In the genomic region with DNA sequence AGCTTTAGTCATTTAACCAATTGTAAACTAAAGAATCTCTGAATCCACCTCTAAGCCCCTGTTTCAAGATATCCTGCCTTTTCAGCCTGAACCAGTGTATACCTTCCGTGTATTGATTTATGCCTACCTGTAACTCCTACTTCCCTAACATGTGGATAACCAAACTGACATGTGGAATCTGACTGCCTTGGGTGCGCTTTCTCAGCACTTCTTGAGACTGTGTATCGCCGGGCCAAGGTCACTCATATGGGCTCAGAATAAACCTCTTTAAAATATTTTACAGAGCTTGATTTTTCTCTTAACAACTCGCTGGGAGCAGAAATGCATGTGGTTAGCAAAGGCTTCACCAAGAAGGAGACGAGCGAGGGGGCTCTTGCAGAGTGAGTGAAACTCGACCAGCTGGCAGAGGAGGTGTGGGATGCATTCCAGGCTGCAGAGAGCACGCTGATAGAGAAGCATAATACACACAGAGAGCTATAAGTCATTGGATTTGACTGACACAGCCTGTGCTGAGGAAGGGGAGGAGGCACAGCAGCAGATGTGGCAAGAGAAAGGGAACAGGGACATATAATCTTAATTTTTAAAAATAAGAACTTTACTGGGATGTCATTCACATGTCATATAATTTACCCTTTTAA, we compare ENCODE assay signal across 24 cellular contexts.
DNase-seq lines count a peak whose midpoint lies in the region; ATAC-seq and TF ChIP-seq lines count a peak whose summit lies in the region.
"Had no signal": no experiment of that assay in that cellular context is flagged by ENCODE, and none has a peak within 500 bp of the region (broad histone marks: within the 10 kb centered on the region; RNA-seq: fewer than 3 reads in every experiment).

No MANE protein-coding gene starts in this region.

- peak; percentile 49 to 56 for DNase-seq in cardiac muscle cell (ENCODE audit: low read depth in 1 of 2, low spot score in 1 of 2)
- no peak for DNase-seq in left ventricle myocardium inferior
- peak; percentile 13 for DNase-seq in adipocyte (ENCODE audit: low read depth)
- DNase-seq in fibroblast of pulmonary artery (ENCODE audit: low read depth) = peak; percentile 23
- DNase-seq in neuronal stem cell (ENCODE audit: low spot score) = no peak
- DNase-seq in NCI-H1930 (lab: John Stamatoyannopoulos, UW) = no peak
- DNase-seq in NCI-H510A (lab: John Stamatoyannopoulos, UW) = no peak
- no peak for DNase-seq in activated T-cell treated with anti-CD3 and anti-CD28 coated beads, Interleukin-2, amount 50 U/mL, for 72 hours
- DNase-seq: activated CD4-positive, alpha-beta T cell treated with anti-CD3 and anti-CD28 coated beads for 4 hours; DMS153; foreskin keratinocyte; GDM1; kidney; naive thymus-derived CD4-positive, alpha-beta T cell; stimulated activated CD4-positive, alpha-beta T cell treated with anti-CD3 and anti-CD28 coated beads, Interleukin-1b, Interleukin-23, amount 100 ng/mL, for 48 hours had no signal

- no peak overlapping the region for H3K18ac ChIP-seq in neuronal stem cell (ENCODE audit: low read length)

- H3K23ac ChIP-seq in neuronal stem cell (ENCODE audit: low read depth, low read length, poor library complexity) = no peak overlapping the region

- no peaks in the 10 kb centered on the region for H3K79me1 ChIP-seq in neuronal stem cell (ENCODE audit: low read depth, low read length)

- no peak overlapping the region for H3K27ac Mint-ChIP-seq in activated T-cell treated with anti-CD3 and anti-CD28 coated beads, Interleukin-2, amount 50 U/mL, for 72 hours
- H3K27ac Mint-ChIP-seq: activated naive CD8-positive, alpha-beta T cell; activated T-helper 1 cell treated with anti-CD3 and anti-CD28 coated beads, Interleukin-12 subunit alpha, Interleukin-12 subunit beta, Interleukin-2, Interleukin-4 antibody, amounts not matched to agents 30 ng/mL and 10 ng/mL and 1 ng/mL, durations not matched to agents 14 hours and 24 hours and 36 hours; dendritic cell treated with granulocyte-macrophage colony-stimulating factor and Interleukin-4, amounts not matched to agents 40 ng/mL and 50 ng/mL, for 4 days; memory B cell; naive thymus-derived CD4-positive, alpha-beta T cell; stimulated activated memory B cell treated with anti-CD40 and anti-IgM and Interleukin-4, amounts not matched to agents 10 μg/mL and 1 μg/mL and 100 μg/mL, for 72 hours had no signal

- H3K36me3 ChIP-seq in cardiac muscle cell = no peaks in the 10 kb centered on the region
- no peaks in the 10 kb centered on the region for H3K36me3 ChIP-seq in left ventricle myocardium inferior
- no peaks in the 10 kb centered on the region for H3K36me3 ChIP-seq in adipocyte (ENCODE audit: control insufficient read depth, insufficient read depth, low read length, severe bottlenecking)
- H3K36me3 ChIP-seq in neuronal stem cell (replicated peaks in 1 of 2; ENCODE audit: control insufficient read depth in 2 of 2, insufficient read depth in 2 of 2, low read length in 2 of 2) = no peaks in the 10 kb centered on the region
- H3K36me3 ChIP-seq: vagina had no signal

- no peak for ATAC-seq in activated T-cell treated with anti-CD3 and anti-CD28 coated beads, Interleukin-2, amount 50 U/mL, for 72 hours (replicated peaks in 1 of 2)
- ATAC-seq: foreskin keratinocyte; naive thymus-derived CD4-positive, alpha-beta T cell; stimulated activated memory B cell treated with anti-CD40 and anti-IgM and Interleukin-4, amounts not matched to agents 10 μg/mL and 1 μg/mL and 100 μg/mL, for 72 hours had no signal

- no peak overlapping the region for H2AK5ac ChIP-seq in neuronal stem cell (ENCODE audit: low read depth, low read length)

- intact Hi-C loops in left ventricle myocardium inferior (cut with micrococcal nuclease) = no loop called here

- no peak overlapping the region for H2BK5ac ChIP-seq in neuronal stem cell (ENCODE audit: low read length)

- H3K14ac ChIP-seq in neuronal stem cell (ENCODE audit: low read length) = no peak overlapping the region

- no peak overlapping the region for H4K91ac ChIP-seq in neuronal stem cell (ENCODE audit: low read depth, low read length, poor library complexity)

- no peak overlapping the region for H2BK15ac ChIP-seq in neuronal stem cell (ENCODE audit: low read length)

- no peak overlapping the region for H3K4me2 ChIP-seq in neuronal stem cell (ENCODE audit: insufficient read depth, low read length, poor library complexity, severe bottlenecking)

- H3K27me3 ChIP-seq in cardiac muscle cell = no peaks in the 10 kb centered on the region
- H3K27me3 ChIP-seq in left ventricle myocardium inferior (ENCODE audit: low read depth) = no peaks in the 10 kb centered on the region
- H3K27me3 ChIP-seq in adipocyte (replicated peaks; ENCODE audit: control insufficient read depth, insufficient read depth, low read length) = no peaks in the 10 kb centered on the region
- no peaks in the 10 kb centered on the region for H3K27me3 ChIP-seq in neuronal stem cell (ENCODE audit: control insufficient read depth in 3 of 3, insufficient read depth in 3 of 3, low read depth in 1 of 3, low read length in 3 of 3)
- H3K27me3 ChIP-seq: foreskin keratinocyte, vagina had no signal

- H3K9ac ChIP-seq in adipocyte (ENCODE audit: low read length) = no peak overlapping the region
- H3K9ac ChIP-seq in neuronal stem cell (ENCODE audit: low read depth, low read length, poor library complexity) = no peak overlapping the region
- H3K9ac ChIP-seq: parathyroid adenoma had no signal

- H3K27ac ChIP-seq in cardiac muscle cell (no peak overlapping the region), left ventricle myocardium inferior (replicated peaks) (no peak overlapping the region), neuronal stem cell (replicated peaks; ENCODE audit: low read length) (no peak overlapping the region)
- H3K27ac ChIP-seq: C4-2B, foreskin keratinocyte, parathyroid adenoma, RWPE1, vagina had no signal

- H3K4me3 ChIP-seq in cardiac muscle cell (no peak overlapping the region), left ventricle myocardium inferior (no peak overlapping the region), adipocyte (ENCODE audit: low read length) (no peak overlapping the region), fibroblast of pulmonary artery (replicated peaks; ENCODE audit: low read depth, low read length) (no peak overlapping the region), neuronal stem cell (ENCODE audit: low read length in 2 of 2) (no peak overlapping the region)
- H3K4me3 ChIP-seq: vagina had no signal

- no CpG with 5 or more reads among the region's 9 CpGs for WGBS in neuronal stem cell (ENCODE audit: extremely low coverage in 2 of 2, insufficient read length in 2 of 2, insufficient replicate concordance in 1 of 2), 2 donors

- H2BK120ac ChIP-seq in neuronal stem cell (ENCODE audit: low read depth, low read length) = no peak overlapping the region

- no peak overlapping the region for H3K4ac ChIP-seq in neuronal stem cell (ENCODE audit: low read length)

- no peaks in the 10 kb centered on the region for H3K4me1 Mint-ChIP-seq in activated T-cell treated with anti-CD3 and anti-CD28 coated beads, Interleukin-2, amount 50 U/mL, for 72 hours (ENCODE audit: low read depth)
- H3K4me1 Mint-ChIP-seq: memory B cell; naive thymus-derived CD4-positive, alpha-beta T cell; stimulated activated memory B cell treated with anti-CD40 and anti-IgM and Interleukin-4, amounts not matched to agents 10 μg/mL and 1 μg/mL and 100 μg/mL, for 72 hours had no signal

- H3K27me3 Mint-ChIP-seq in activated T-cell treated with anti-CD3 and anti-CD28 coated beads, Interleukin-2, amount 50 U/mL, for 72 hours (ENCODE audit: low read depth) = no peaks in the 10 kb centered on the region
- H3K27me3 Mint-ChIP-seq: dendritic cell treated with granulocyte-macrophage colony-stimulating factor and Interleukin-4, amounts not matched to agents 40 ng/mL and 50 ng/mL, for 4 days; stimulated activated memory B cell treated with anti-CD40 and anti-IgM and Interleukin-4, amounts not matched to agents 10 μg/mL and 1 μg/mL and 100 μg/mL, for 72 hours had no signal

- no peak overlapping the region for H2BK12ac ChIP-seq in neuronal stem cell (ENCODE audit: low read length)

- H3K9me3 ChIP-seq in cardiac muscle cell (ENCODE audit: low read depth) (no peaks in the 10 kb centered on the region), left ventricle myocardium inferior (replicated peaks) (peaks cover 6% of the 10 kb centered on the region), adipocyte (ENCODE audit: control insufficient read depth, low read length) (peaks cover under 1% of the 10 kb centered on the region), neuronal stem cell (replicated peaks in 1 of 2; ENCODE audit: control insufficient read depth in 2 of 2, insufficient read depth in 1 of 2, low read depth in 1 of 2, low read length in 2 of 2) (peaks cover 0 to 4% of the 10 kb centered on the region in 2 donors)
- H3K9me3 ChIP-seq: vagina had no signal

- H3K4me1 ChIP-seq in cardiac muscle cell (ENCODE audit: low read depth) (no peaks in the 10 kb centered on the region), left ventricle myocardium inferior (peaks cover 12% of the 10 kb centered on the region), adipocyte (ENCODE audit: control insufficient read depth, insufficient read depth, low read length) (peaks cover 4% of the 10 kb centered on the region), neuronal stem cell (ENCODE audit: control insufficient read depth in 2 of 2, insufficient read depth in 1 of 2, low read depth in 1 of 2, low read length in 2 of 2) (peaks cover 0 to 2% of the 10 kb centered on the region in 2 donors)
- H3K4me1 ChIP-seq: foreskin keratinocyte, parathyroid adenoma, vagina had no signal

- no peak for TF ChIP-seq CTCF in cardiac muscle cell (IDR thresholded peaks at IDR 0.05; ENCODE audit: low read depth, low read length)
- TF ChIP-seq CTCF in left ventricle myocardium inferior (IDR thresholded peaks at IDR 0.05; ENCODE audit: borderline replicate concordance) = no peak
- no peak for TF ChIP-seq CTCF in fibroblast of pulmonary artery (IDR thresholded peaks at IDR 0.05; ENCODE audit: low read length, missing control alignments)

- H3K4me3 Mint-ChIP-seq in activated T-cell treated with anti-CD3 and anti-CD28 coated beads, Interleukin-2, amount 50 U/mL, for 72 hours = no peak overlapping the region
- H3K4me3 Mint-ChIP-seq: activated naive CD8-positive, alpha-beta T cell; activated T-helper 1 cell treated with anti-CD3 and anti-CD28 coated beads, Interleukin-12 subunit alpha, Interleukin-12 subunit beta, Interleukin-2, Interleukin-4 antibody, amounts not matched to agents 30 ng/mL and 10 ng/mL and 1 ng/mL, durations not matched to agents 14 hours and 24 hours and 36 hours; dendritic cell treated with granulocyte-macrophage colony-stimulating factor and Interleukin-4, amounts not matched to agents 40 ng/mL and 50 ng/mL, for 4 days; memory B cell; naive thymus-derived CD4-positive, alpha-beta T cell; stimulated activated memory B cell treated with anti-CD40 and anti-IgM and Interleukin-4, amounts not matched to agents 10 μg/mL and 1 μg/mL and 100 μg/mL, for 72 hours had no signal

- H3K9me3 Mint-ChIP-seq in activated T-cell treated with anti-CD3 and anti-CD28 coated beads, Interleukin-2, amount 50 U/mL, for 72 hours = peaks cover 9 to 14% of the 10 kb centered on the region in 2 donors

- no peak overlapping the region for H2AFZ ChIP-seq in neuronal stem cell (ENCODE audit: low read length)
- H2AFZ ChIP-seq: parathyroid adenoma had no signal

- no peak overlapping the region for H4K8ac ChIP-seq in neuronal stem cell (ENCODE audit: low read depth, low read length)

- H3K36me3 Mint-ChIP-seq in activated T-cell treated with anti-CD3 and anti-CD28 coated beads, Interleukin-2, amount 50 U/mL, for 72 hours (ENCODE audit: insufficient read depth in 2 of 2) = no peaks in the 10 kb centered on the region
- H3K36me3 Mint-ChIP-seq: memory B cell; naive thymus-derived CD4-positive, alpha-beta T cell; stimulated activated memory B cell treated with anti-CD40 and anti-IgM and Interleukin-4, amounts not matched to agents 10 μg/mL and 1 μg/mL and 100 μg/mL, for 72 hours had no signal

Comparison
In these comparisons a context has a peak if more than half of its experiments do, and no peak if none do; other contexts are left out.
1. DNase-seq: peak in cardiac muscle cell (2 of 2), adipocyte (single experiment) and fibroblast of pulmonary artery (single experiment); none in left ventricle myocardium inferior (single experiment), neuronal stem cell (single experiment), NCI-H1930 (0 of 2), NCI-H510A (single experiment) and activated T-cell treated with anti-CD3 and anti-CD28 coated beads, Interleukin-2, amount 50 U/mL, for 72 hours (0 of 2).